In genomic region chr12:11813422-11813813, GRCh38 we compare ENCODE assay signal across 10 cellular contexts.
DNase-seq lines count a peak whose midpoint lies in the region; ATAC-seq and TF ChIP-seq lines count a peak whose summit lies in the region.
"Had no signal": no experiment of that assay in that cellular context is flagged by ENCODE, and none has a peak within 500 bp of the region (broad histone marks: within the 10 kb centered on the region; RNA-seq: fewer than 3 reads in every experiment).

No MANE protein-coding gene starts in this region.

- ATAC-seq in GM18519 (IDR thresholded peaks at IDR 0.05; ENCODE audit: low FRiP score, unreplicated experiment) (no peak), GM21619 (IDR thresholded peaks at IDR 0.05; ENCODE audit: unreplicated experiment) (no peak)

- H3K4me3 Mint-ChIP-seq in CD14-positive monocyte, result peak overlapping the region; percentile 65 to 81

- no peaks in the 10 kb centered on the region for H3K9me2 ChIP-seq in Loucy (replicated peaks; ENCODE audit: low read depth, low read length)

- no peaks in the 10 kb centered on the region for H3K9me3 Mint-ChIP-seq in CD14-positive monocyte

- intact Hi-C loops in CD14-positive monocyte (cut with micrococcal nuclease), result loop anchor here in 1 of 2 donors (5.0 to 10.0 kb wide), 3 partner anchors 66 to 221 kb away; no protein-coding TSS in a partner anchor
- intact Hi-C loops in esophagus muscularis mucosa (cut with DNase I), result no loop called here

- H3K4me1 ChIP-seq in Loucy (ENCODE audit: insufficient read depth, low read length, poor library complexity, severe bottlenecking) (peaks cover 37% of the 10 kb centered on the region), esophagus muscularis mucosa (peaks cover 54 to 84% (median 79%) of the 10 kb centered on the region in 4 donors), neuron (ENCODE audit: insufficient read depth, low read length) (peaks cover 31% of the 10 kb centered on the region)

- no peak for TF ChIP-seq EP300 in esophagus muscularis mucosa (IDR thresholded peaks at IDR 0.05)

- no peak for TF ChIP-seq POLR2A in esophagus muscularis mucosa (IDR thresholded peaks at IDR 0.05; ENCODE audit: low read depth)

- peak overlapping the region; percentile 78 to 84 (median 82) for H3K27ac ChIP-seq in esophagus muscularis mucosa (replicated peaks in 1 of 4)

- H3K27me3 ChIP-seq in Loucy (ENCODE audit: insufficient read depth, low read length, poor library complexity, severe bottlenecking) (no peaks in the 10 kb centered on the region), esophagus muscularis mucosa (no peaks in the 10 kb centered on the region), neuron (ENCODE audit: insufficient read depth, low read length) (no peaks in the 10 kb centered on the region)

- H2AFZ ChIP-seq in Loucy (ENCODE audit: low read length) (no peak overlapping the region), neuron (ENCODE audit: low read depth, low read length) (peak overlapping the region; percentile 46)

- H3K4me3 ChIP-seq in Loucy (ENCODE audit: low read length, poor library complexity, severe bottlenecking) (peak overlapping the region; percentile 62), esophagus muscularis mucosa (peak overlapping the region; percentile 36 to 51 (median 43)), neuron (ENCODE audit: low read length) (peak overlapping the region; percentile 64)

- peaks cover 94% of the 10 kb centered on the region for H3K79me2 ChIP-seq in Loucy (ENCODE audit: insufficient read depth, low read length)

- peaks cover 28 to 31% of the 10 kb centered on the region in 2 donors for H3K36me3 Mint-ChIP-seq in CD14-positive monocyte

- DNase-seq in CD14-positive monocyte (ENCODE audit: low spot score) (no peak), esophagus muscularis mucosa (ENCODE audit: extremely low spot score) (no peak), NCI-H2171 (lab: John Stamatoyannopoulos, UW) (no peak)
- DNase-seq in activated CD8-positive, alpha-beta memory T cell treated with anti-CD3 and anti-CD28 coated beads, Interleukin-2, amount 50 U/mL, for 48 hours, result no peak
- DNase-seq: COR-L47, NCI-H1048 had no signal

- peak overlapping the region; percentile 76 for H3K4me2 ChIP-seq in Loucy (ENCODE audit: low read depth, low read length, poor library complexity, severe bottlenecking)

- 5% methylated on average over 4 of the region's 4 CpGs for WGBS in esophagus muscularis mucosa

- H3K9me3 ChIP-seq in Loucy (ENCODE audit: insufficient read depth, low read depth, low read length) (no peaks in the 10 kb centered on the region), esophagus muscularis mucosa (no peaks in the 10 kb centered on the region), neuron (ENCODE audit: low read length) (no peaks in the 10 kb centered on the region)

- peak overlapping the region; percentile 73 for H3K9ac ChIP-seq in Loucy (ENCODE audit: low read depth, low read length, poor library complexity, severe bottlenecking)

- peak overlapping the region; percentile 83 to 95 (median 92) for H3K27ac Mint-ChIP-seq in CD14-positive monocyte

- no peak for TF ChIP-seq CTCF in CD14-positive monocyte (IDR thresholded peaks at IDR 0.05)
- TF ChIP-seq CTCF in Loucy (conservative IDR thresholded peaks at IDR 0.05; ENCODE audit: low read length), result no peak
- no peak for TF ChIP-seq CTCF in esophagus muscularis mucosa (IDR thresholded peaks at IDR 0.05)

- H3K4me1 Mint-ChIP-seq in CD14-positive monocyte, result peaks cover 69% of the 10 kb centered on the region

- no peaks in the 10 kb centered on the region for H3F3A ChIP-seq in Loucy (ENCODE audit: low read depth)

- no peaks in the 10 kb centered on the region for H4K20me1 ChIP-seq in Loucy (ENCODE audit: insufficient read depth, low read length, poor library complexity, severe bottlenecking)

- no peaks in the 10 kb centered on the region for H3K27me3 Mint-ChIP-seq in CD14-positive monocyte (ENCODE audit: low read depth in 3 of 3)

- H3K36me3 ChIP-seq in Loucy (ENCODE audit: insufficient read depth, low read length), result peaks cover 20% of the 10 kb centered on the region; the same call in 1 of the 2 replicates
- no peaks in the 10 kb centered on the region for H3K36me3 ChIP-seq in esophagus muscularis mucosa
- H3K36me3 ChIP-seq in neuron (ENCODE audit: insufficient read depth, low read length), result no peaks in the 10 kb centered on the region
